Comparison of ENCODE assay signal across 13 cellular contexts in the genomic region with DNA sequence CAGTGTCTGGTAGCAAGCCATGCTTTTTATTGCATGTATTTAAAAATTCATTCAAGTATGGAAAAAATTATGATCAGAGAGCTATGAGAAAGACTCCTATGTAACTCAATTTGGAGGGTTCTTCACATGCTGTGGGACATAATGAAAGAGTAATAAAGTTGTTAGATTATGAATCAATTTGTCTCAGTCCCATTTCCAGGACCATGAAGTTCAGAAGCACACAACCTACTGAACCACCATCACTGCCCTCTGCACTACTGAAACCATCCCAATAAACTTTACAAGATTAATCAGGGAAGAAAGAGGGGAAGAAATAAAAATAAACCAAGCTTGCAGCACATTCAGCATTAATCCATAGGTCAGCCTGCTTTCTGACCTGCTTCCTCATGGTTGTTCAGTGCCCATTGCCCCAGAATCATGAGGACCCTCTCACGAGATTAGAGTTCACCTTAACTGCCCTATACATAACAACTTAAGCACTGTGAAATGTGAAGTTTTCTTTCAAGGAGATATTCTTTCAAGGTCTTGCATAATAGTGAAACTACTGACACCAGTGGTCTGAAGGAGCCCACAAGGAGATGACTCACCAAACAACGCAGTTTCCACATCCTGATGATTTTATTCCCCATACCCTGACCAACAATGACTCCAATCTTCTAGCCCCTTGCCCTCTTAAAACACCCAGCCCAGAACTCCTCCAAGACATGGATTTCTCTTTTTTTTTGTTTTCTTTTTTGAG.
DNase-seq lines count a peak whose midpoint lies in the region; ATAC-seq and TF ChIP-seq lines count a peak whose summit lies in the region.
"Had no signal": no experiment of that assay in that cellular context is flagged by ENCODE, and none has a peak within 500 bp of the region (broad histone marks: within the 10 kb centered on the region; RNA-seq: fewer than 3 reads in every experiment).

No MANE protein-coding gene starts in this region.

- peak; percentile 66 for ATAC-seq in HG03095 (IDR thresholded peaks at IDR 0.05; ENCODE audit: unreplicated experiment)
- ATAC-seq in WTC11: no peak
- ATAC-seq in GM21515 (IDR thresholded peaks at IDR 0.05; ENCODE audit: unreplicated experiment): no peak
- no peak for ATAC-seq in GM18870 (IDR thresholded peaks at IDR 0.05; ENCODE audit: unreplicated experiment)

- CTCF ChIA-PET in WTC11 (lab: Charles Lee): interaction anchor here (1.3 kb wide), 1 partner anchor 261 kb away, joined by 3 read pairs; no protein-coding TSS in a partner anchor

- H3K4me1 Mint-ChIP-seq in WTC11: no peaks in the 10 kb centered on the region
- H3K4me1 Mint-ChIP-seq: CD4-positive, CD25-positive, alpha-beta regulatory T cell had no signal

- H3K4me1 ChIP-seq in ACC112 (ENCODE audit: control insufficient read depth, insufficient read depth, low read length, unreplicated experiment): no peaks in the 10 kb centered on the region
- H3K4me1 ChIP-seq: tibial nerve had no signal

- no peak overlapping the region for H3K27ac Mint-ChIP-seq in WTC11
- H3K27ac Mint-ChIP-seq: CD4-positive, CD25-positive, alpha-beta regulatory T cell had no signal

- H3K79me2 ChIP-seq in ACC112 (ENCODE audit: control insufficient read depth, insufficient read depth, low read length, unreplicated experiment): no peaks in the 10 kb centered on the region

- H3K36me3 ChIP-seq in ACC112 (ENCODE audit: insufficient read depth, low read length): no peaks in the 10 kb centered on the region
- H3K36me3 ChIP-seq: tibial nerve had no signal

- peaks cover 6% of the 10 kb centered on the region; the same call in 1 of the 2 replicates for H3K27me3 Mint-ChIP-seq in WTC11 (ENCODE audit: low read depth)
- H3K27me3 Mint-ChIP-seq: CD4-positive, CD25-positive, alpha-beta regulatory T cell had no signal

- POLR2A ChIA-PET in WTC11 (lab: Charles Lee): no interaction called here

- peak overlapping the region; percentile 34 for H3K27ac ChIP-seq in ACC112 (ENCODE audit: low read depth, low read length)

- H3K4me3 Mint-ChIP-seq in WTC11: no peak overlapping the region

- no peak overlapping the region for H3K4me3 ChIP-seq in ACC112 (ENCODE audit: low read depth, low read length)
- no peak overlapping the region for H3K4me3 ChIP-seq in fibroblast of the aortic adventitia (ENCODE audit: low read depth, low read length)
- H3K4me3 ChIP-seq: lung, tibial nerve had no signal

- peaks cover 4% of the 10 kb centered on the region; the same call in 1 of the 2 replicates for H3K36me3 Mint-ChIP-seq in WTC11
- H3K36me3 Mint-ChIP-seq: CD4-positive, CD25-positive, alpha-beta regulatory T cell had no signal

- H2AFZ ChIP-seq in ACC112 (ENCODE audit: low read length, unreplicated experiment): no peak overlapping the region

- peaks cover 37% of the 10 kb centered on the region for H3K9me3 Mint-ChIP-seq in WTC11

- DNase-seq in SIG-M5 (lab: John Stamatoyannopoulos, UW): peak; percentile 81
- peak; percentile 16 for DNase-seq in fibroblast of the aortic adventitia (ENCODE audit: low read depth)
- DNase-seq in WTC11 (ENCODE audit: low spot score): no peak
- no peak for DNase-seq in NCI-H1105 treated with DMSO at 0.1 percent for 48 hours (lab: John Stamatoyannopoulos, UW)
- DNase-seq: activated CD4-positive, alpha-beta T cell treated with anti-CD3 and anti-CD28 coated beads, Interleukin-2, amount 50 U/mL, for 1 hour; CD4-positive, CD25-positive, alpha-beta regulatory T cell; cortex of kidney had no signal

- peaks cover 4% of the 10 kb centered on the region; the same call in 1 of the 2 replicates for H3K27me3 ChIP-seq in ACC112 (ENCODE audit: insufficient read depth, low read length)
- H3K27me3 ChIP-seq: tibial nerve had no signal

- TF ChIP-seq CTCF in fibroblast of the aortic adventitia (IDR thresholded peaks at IDR 0.05; ENCODE audit: insufficient read depth, low read length): no peak
- TF ChIP-seq CTCF in WTC11 (IDR thresholded peaks at IDR 0.05): no peak

TF ChIP-seq in WTC11, 78 proteins besides CTCF, POLR2A, EP300 and RAD21:
- TF ChIP-seq FOXP1 (CRISPR knock-in tag; IDR thresholded peaks at IDR 0.05; ENCODE audit: borderline replicate concordance) (no peak), ZNF232 (CRISPR knock-in tag; IDR thresholded peaks at IDR 0.05) (no peak), MAX (CRISPR knock-in tag; IDR thresholded peaks at IDR 0.05) (no peak)

Comparison
In these comparisons a context has a peak if more than half of its experiments do, and no peak if none do; other contexts are left out.
1. DNase-seq: peak in SIG-M5 (single experiment) and fibroblast of the aortic adventitia (single experiment); none in WTC11 (single experiment) and NCI-H1105 treated with DMSO at 0.1 percent for 48 hours (single experiment).